3 cellular contexts compared by ENCODE assay signal in genomic region chr22:30598986-30599385, GRCh38.
TF ChIP-seq lines count a peak whose summit lies in the region.

No MANE protein-coding gene starts in this region.

TF ChIP-seq in HEK293, 187 proteins besides CTCF, POLR2A, EP300 and RAD21:
- 0 out of 2 replicates have a peak, but pooled peaks have one; percentile 0 for TF ChIP-seq ZNF362 (tag by site-specific recombination; IDR thresholded peaks at IDR 0.05)
- TF ChIP-seq ZNF707 (tag by site-specific recombination; IDR thresholded peaks at IDR 0.05), result no peak
- no peak for TF ChIP-seq SP2 (tag by site-specific recombination; IDR thresholded peaks at IDR 0.05)

TF ChIP-seq in GM23338, 12 proteins besides CTCF, POLR2A, EP300 and RAD21:
- TF ChIP-seq POLR2AphosphoS5 (IDR thresholded peaks at IDR 0.05; ENCODE audit: low read depth) (no peak), CREB1 (CRISPR knock-in tag; IDR thresholded peaks at IDR 0.05; ENCODE audit: low read depth) (no peak), STAT1 (IDR thresholded peaks at IDR 0.05; ENCODE audit: unreplicated experiment) (no peak), JUNB (IDR thresholded peaks at IDR 0.05; ENCODE audit: unreplicated experiment) (no peak), ZNF114 (CRISPR knock-in tag; IDR thresholded peaks at IDR 0.05) (no peak), NANOG (IDR thresholded peaks at IDR 0.05; ENCODE audit: borderline replicate concordance) (no peak)
- TF ChIP-seq, protein P1, sequence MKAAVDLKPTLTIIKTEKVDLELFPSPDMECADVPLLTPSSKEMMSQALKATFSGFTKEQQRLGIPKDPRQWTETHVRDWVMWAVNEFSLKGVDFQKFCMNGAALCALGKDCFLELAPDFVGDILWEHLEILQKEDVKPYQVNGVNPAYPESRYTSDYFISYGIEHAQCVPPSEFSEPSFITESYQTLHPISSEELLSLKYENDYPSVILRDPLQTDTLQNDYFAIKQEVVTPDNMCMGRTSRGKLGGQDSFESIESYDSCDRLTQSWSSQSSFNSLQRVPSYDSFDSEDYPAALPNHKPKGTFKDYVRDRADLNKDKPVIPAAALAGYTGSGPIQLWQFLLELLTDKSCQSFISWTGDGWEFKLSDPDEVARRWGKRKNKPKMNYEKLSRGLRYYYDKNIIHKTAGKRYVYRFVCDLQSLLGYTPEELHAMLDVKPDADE (IDR thresholded peaks at IDR 0.05), result no peak
TF ChIP-seq in GM23338: peak in this region for 0.

TF ChIP-seq in WTC11, 78 proteins besides CTCF, POLR2A, EP300 and RAD21:
- no peak for TF ChIP-seq SOX15 (CRISPR knock-in tag; IDR thresholded peaks at IDR 0.05)
- TF ChIP-seq, protein P2, sequence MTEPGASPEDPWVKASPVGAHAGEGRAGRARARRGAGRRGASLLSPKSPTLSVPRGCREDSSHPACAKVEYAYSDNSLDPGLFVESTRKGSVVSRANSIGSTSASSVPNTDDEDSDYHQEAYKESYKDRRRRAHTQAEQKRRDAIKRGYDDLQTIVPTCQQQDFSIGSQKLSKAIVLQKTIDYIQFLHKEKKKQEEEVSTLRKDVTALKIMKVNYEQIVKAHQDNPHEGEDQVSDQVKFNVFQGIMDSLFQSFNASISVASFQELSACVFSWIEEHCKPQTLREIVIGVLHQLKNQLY (CRISPR knock-in tag; IDR thresholded peaks at IDR 0.05), result no peak
- no peak for TF ChIP-seq ZNF671 (CRISPR knock-in tag; IDR thresholded peaks at IDR 0.05)
- TF ChIP-seq JUN (CRISPR knock-in tag; IDR thresholded peaks at IDR 0.05), result no peak
- no peak for TF ChIP-seq ZNF263 (CRISPR knock-in tag; IDR thresholded peaks at IDR 0.05; ENCODE audit: low read depth)
- TF ChIP-seq, protein P3, sequence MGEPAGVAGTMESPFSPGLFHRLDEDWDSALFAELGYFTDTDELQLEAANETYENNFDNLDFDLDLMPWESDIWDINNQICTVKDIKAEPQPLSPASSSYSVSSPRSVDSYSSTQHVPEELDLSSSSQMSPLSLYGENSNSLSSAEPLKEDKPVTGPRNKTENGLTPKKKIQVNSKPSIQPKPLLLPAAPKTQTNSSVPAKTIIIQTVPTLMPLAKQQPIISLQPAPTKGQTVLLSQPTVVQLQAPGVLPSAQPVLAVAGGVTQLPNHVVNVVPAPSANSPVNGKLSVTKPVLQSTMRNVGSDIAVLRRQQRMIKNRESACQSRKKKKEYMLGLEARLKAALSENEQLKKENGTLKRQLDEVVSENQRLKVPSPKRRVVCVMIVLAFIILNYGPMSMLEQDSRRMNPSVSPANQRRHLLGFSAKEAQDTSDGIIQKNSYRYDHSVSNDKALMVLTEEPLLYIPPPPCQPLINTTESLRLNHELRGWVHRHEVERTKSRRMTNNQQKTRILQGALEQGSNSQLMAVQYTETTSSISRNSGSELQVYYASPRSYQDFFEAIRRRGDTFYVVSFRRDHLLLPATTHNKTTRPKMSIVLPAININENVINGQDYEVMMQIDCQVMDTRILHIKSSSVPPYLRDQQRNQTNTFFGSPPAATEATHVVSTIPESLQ (CRISPR knock-in tag; IDR thresholded peaks at IDR 0.05), result no peak
- TF ChIP-seq, protein P4, sequence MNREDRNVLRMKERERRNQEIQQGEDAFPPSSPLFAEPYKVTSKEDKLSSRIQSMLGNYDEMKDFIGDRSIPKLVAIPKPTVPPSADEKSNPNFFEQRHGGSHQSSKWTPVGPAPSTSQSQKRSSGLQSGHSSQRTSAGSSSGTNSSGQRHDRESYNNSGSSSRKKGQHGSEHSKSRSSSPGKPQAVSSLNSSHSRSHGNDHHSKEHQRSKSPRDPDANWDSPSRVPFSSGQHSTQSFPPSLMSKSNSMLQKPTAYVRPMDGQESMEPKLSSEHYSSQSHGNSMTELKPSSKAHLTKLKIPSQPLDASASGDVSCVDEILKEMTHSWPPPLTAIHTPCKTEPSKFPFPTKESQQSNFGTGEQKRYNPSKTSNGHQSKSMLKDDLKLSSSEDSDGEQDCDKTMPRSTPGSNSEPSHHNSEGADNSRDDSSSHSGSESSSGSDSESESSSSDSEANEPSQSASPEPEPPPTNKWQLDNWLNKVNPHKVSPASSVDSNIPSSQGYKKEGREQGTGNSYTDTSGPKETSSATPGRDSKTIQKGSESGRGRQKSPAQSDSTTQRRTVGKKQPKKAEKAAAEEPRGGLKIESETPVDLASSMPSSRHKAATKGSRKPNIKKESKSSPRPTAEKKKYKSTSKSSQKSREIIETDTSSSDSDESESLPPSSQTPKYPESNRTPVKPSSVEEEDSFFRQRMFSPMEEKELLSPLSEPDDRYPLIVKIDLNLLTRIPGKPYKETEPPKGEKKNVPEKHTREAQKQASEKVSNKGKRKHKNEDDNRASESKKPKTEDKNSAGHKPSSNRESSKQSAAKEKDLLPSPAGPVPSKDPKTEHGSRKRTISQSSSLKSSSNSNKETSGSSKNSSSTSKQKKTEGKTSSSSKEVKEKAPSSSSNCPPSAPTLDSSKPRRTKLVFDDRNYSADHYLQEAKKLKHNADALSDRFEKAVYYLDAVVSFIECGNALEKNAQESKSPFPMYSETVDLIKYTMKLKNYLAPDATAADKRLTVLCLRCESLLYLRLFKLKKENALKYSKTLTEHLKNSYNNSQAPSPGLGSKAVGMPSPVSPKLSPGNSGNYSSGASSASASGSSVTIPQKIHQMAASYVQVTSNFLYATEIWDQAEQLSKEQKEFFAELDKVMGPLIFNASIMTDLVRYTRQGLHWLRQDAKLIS (CRISPR knock-in tag; IDR thresholded peaks at IDR 0.05; ENCODE audit: borderline replicate concordance), result no peak
- TF ChIP-seq ZMAT4 (CRISPR knock-in tag; IDR thresholded peaks at IDR 0.05), result no peak
- TF ChIP-seq ZBTB43 (CRISPR knock-in tag; IDR thresholded peaks at IDR 0.05), result no peak
- no peak for TF ChIP-seq ZNF425 (CRISPR knock-in tag; conservative IDR thresholded peaks at IDR 0.05)
- TF ChIP-seq NFE2L1 (CRISPR knock-in tag; IDR thresholded peaks at IDR 0.05), result no peak
- no peak for TF ChIP-seq CBFB (CRISPR knock-in tag; IDR thresholded peaks at IDR 0.05; ENCODE audit: low read depth)
- TF ChIP-seq NFYB (CRISPR knock-in tag; conservative IDR thresholded peaks at IDR 0.05; ENCODE audit: low read depth), result no peak
